In genomic region chr2:166539340-166540162, GRCh38 we compare ENCODE assay signal across 9 cellular contexts. TPM values are rescaled to one million over a fixed set of nuclear protein-coding genes. Genes with fewer than 3 reads are reported as not detected.
DNase-seq lines count a peak whose midpoint lies in the region; ATAC-seq and TF ChIP-seq lines count a peak whose summit lies in the region.
"Had no signal": no experiment of that assay in that cellular context is flagged by ENCODE, and none has a peak within 500 bp of the region (broad histone marks: within the 10 kb centered on the region; RNA-seq: fewer than 3 reads in every experiment).

No MANE protein-coding gene starts in this region.

- no peaks in the 10 kb centered on the region for H3K36me3 Mint-ChIP-seq in effector memory CD8-positive, alpha-beta T cell (ENCODE audit: insufficient read depth)

- peak; percentile 75 for TF ChIP-seq CTCF in AG09309 (IDR thresholded peaks at IDR 0.05; ENCODE audit: control insufficient read depth, insufficient read depth, low read depth, low read length, missing control alignments)
- TF ChIP-seq CTCF in GM06990 (IDR thresholded peaks at IDR 0.05; ENCODE audit: insufficient read depth, low read length, poor library complexity, severe bottlenecking), result peak; percentile 63
- peak; percentile 87 for TF ChIP-seq CTCF in RWPE2 (IDR thresholded peaks at IDR 0.05; ENCODE audit: poor library complexity, severe bottlenecking)
- peak; percentile 8 to 52 (median 46) for TF ChIP-seq CTCF in vagina (IDR thresholded peaks at IDR 0.05)

- H3K9me3 Mint-ChIP-seq in effector memory CD8-positive, alpha-beta T cell, result no peaks in the 10 kb centered on the region
- H3K9me3 Mint-ChIP-seq: T-helper 1 cell treated with Interleukin-12 subunit alpha and Interleukin-12 subunit beta and Interleukin-4 antibody, amounts not matched to agents 30 μg/mL and 1 μg/mL, for 36 hours had no signal

- no peak overlapping the region for H3K18ac ChIP-seq in mesendoderm (ENCODE audit: low read length)

- intact Hi-C loops in vagina (cut with DNase I), result no loop called here

- H3K4me1 ChIP-seq in HAP-1 (no peaks in the 10 kb centered on the region), Karpas-422 (ENCODE audit: low read length) (no peaks in the 10 kb centered on the region), RWPE2 (ENCODE audit: insufficient read depth, poor library complexity, severe bottlenecking) (no peaks in the 10 kb centered on the region), mesendoderm (ENCODE audit: control insufficient read depth, low read depth, low read length) (no peaks in the 10 kb centered on the region), vagina (no peaks in the 10 kb centered on the region)

- no peaks in the 10 kb centered on the region for H3K9me2 ChIP-seq in Karpas-422 (replicated peaks; ENCODE audit: insufficient read depth, low read length)

- no peaks in the 10 kb centered on the region for H3K27me3 Mint-ChIP-seq in effector memory CD8-positive, alpha-beta T cell

- no CpG with 5 or more reads among the region's 9 CpGs for WGBS in mesendoderm (ENCODE audit: extremely low coverage, insufficient coverage, low lambda C conversion rate)

- TF ChIP-seq POLR2A in vagina (IDR thresholded peaks at IDR 0.05), result no peak

- peaks cover 0 to 5% of the 10 kb centered on the region in 2 donors for H3K4me1 Mint-ChIP-seq in effector memory CD8-positive, alpha-beta T cell (ENCODE audit: low read depth in 2 of 2)

- H3K4me2 ChIP-seq in Karpas-422 (ENCODE audit: low read depth, low read length, poor library complexity, severe bottlenecking), result no peak overlapping the region
- no peak overlapping the region for H3K4me2 ChIP-seq in mesendoderm (ENCODE audit: low read length)

- no peak overlapping the region for H3K4ac ChIP-seq in mesendoderm (ENCODE audit: low read depth, low read length)

- H3K79me2 ChIP-seq in Karpas-422 (ENCODE audit: low read length) (no peaks in the 10 kb centered on the region), mesendoderm (ENCODE audit: control insufficient read depth, insufficient read depth, low read length) (no peaks in the 10 kb centered on the region)

- no peak overlapping the region for H4K5ac ChIP-seq in mesendoderm (ENCODE audit: low read length)

- no peaks in the 10 kb centered on the region for H3K36me3 ChIP-seq in GM06990 (ENCODE audit: control insufficient read depth, insufficient read depth, low read length)
- H3K36me3 ChIP-seq in HAP-1 (replicated peaks), result no peaks in the 10 kb centered on the region
- no peaks in the 10 kb centered on the region for H3K36me3 ChIP-seq in Karpas-422 (ENCODE audit: insufficient read depth, low read length)
- H3K36me3 ChIP-seq in RWPE2 (ENCODE audit: low read depth), result no peaks in the 10 kb centered on the region
- H3K36me3 ChIP-seq in mesendoderm (ENCODE audit: control insufficient read depth, insufficient read depth, low read length), result no peaks in the 10 kb centered on the region
- no peaks in the 10 kb centered on the region for H3K36me3 ChIP-seq in vagina

- no peak overlapping the region for H2AK5ac ChIP-seq in mesendoderm (ENCODE audit: low read length)

- no peak overlapping the region for H3K56ac ChIP-seq in mesendoderm (ENCODE audit: low read length)

- H3K23ac ChIP-seq in mesendoderm (ENCODE audit: low read length), result no peak overlapping the region

- H4K20me1 ChIP-seq in Karpas-422 (ENCODE audit: insufficient read depth, low read depth, low read length), result no peaks in the 10 kb centered on the region

- H3K4me3 Mint-ChIP-seq in effector memory CD8-positive, alpha-beta T cell, result no peak overlapping the region
- H3K4me3 Mint-ChIP-seq: T-helper 1 cell treated with Interleukin-12 subunit alpha and Interleukin-12 subunit beta and Interleukin-4 antibody, amounts not matched to agents 30 μg/mL and 1 μg/mL, for 36 hours had no signal

- H3K9me3 ChIP-seq in HAP-1, result no peaks in the 10 kb centered on the region
- no peaks in the 10 kb centered on the region for H3K9me3 ChIP-seq in Karpas-422 (ENCODE audit: low read length)
- H3K9me3 ChIP-seq in RWPE2 (ENCODE audit: severe bottlenecking), result no peaks in the 10 kb centered on the region
- no peaks in the 10 kb centered on the region for H3K9me3 ChIP-seq in vagina

- no peak overlapping the region for H2BK120ac ChIP-seq in mesendoderm (ENCODE audit: low read depth, low read length)

- H4K8ac ChIP-seq in mesendoderm (ENCODE audit: low read depth, low read length), result no peak overlapping the region

- H3K4me3 ChIP-seq in AG09309 (ENCODE audit: control insufficient read depth, low read depth, low read length) (no peak overlapping the region), GM06990 (replicated peaks; ENCODE audit: low read depth, low read length) (no peak overlapping the region), HAP-1 (no peak overlapping the region), Karpas-422 (ENCODE audit: low read length) (no peak overlapping the region), RWPE2 (ENCODE audit: severe bottlenecking) (no peak overlapping the region), mesendoderm (ENCODE audit: low read length) (no peak overlapping the region), vagina (no peak overlapping the region)

- no peaks in the 10 kb centered on the region for H3K79me1 ChIP-seq in mesendoderm (ENCODE audit: low read length)

- no peak overlapping the region for H2AFZ ChIP-seq in Karpas-422 (ENCODE audit: low read length)

- H3K27ac Mint-ChIP-seq in effector memory CD8-positive, alpha-beta T cell, result no peak overlapping the region
- H3K27ac Mint-ChIP-seq: T-helper 1 cell treated with Interleukin-12 subunit alpha and Interleukin-12 subunit beta and Interleukin-4 antibody, amounts not matched to agents 30 μg/mL and 1 μg/mL, for 36 hours had no signal

- H3K27ac ChIP-seq in Karpas-422 (ENCODE audit: low read length) (no peak overlapping the region), RWPE2 (ENCODE audit: poor library complexity, severe bottlenecking) (no peak overlapping the region), mesendoderm (ENCODE audit: low read depth, low read length) (no peak overlapping the region), vagina (no peak overlapping the region)

- in situ Hi-C loops in HAP-1 (cut with MboI; ENCODE audit: low sequenced_read_pairs), result loop anchor here (25.0 kb wide), 1 partner anchor 1573 kb away; no protein-coding TSS in a partner anchor

- H3K27me3 ChIP-seq in GM06990 (replicated peaks; ENCODE audit: control insufficient read depth, insufficient read depth, low read length), result no peaks in the 10 kb centered on the region
- no peaks in the 10 kb centered on the region for H3K27me3 ChIP-seq in HAP-1 (ENCODE audit: low read depth)
- no peaks in the 10 kb centered on the region for H3K27me3 ChIP-seq in Karpas-422 (ENCODE audit: low read length)
- peaks cover 6% of the 10 kb centered on the region for H3K27me3 ChIP-seq in RWPE2 (ENCODE audit: insufficient read depth, poor library complexity, severe bottlenecking)
- no peaks in the 10 kb centered on the region for H3K27me3 ChIP-seq in mesendoderm (ENCODE audit: insufficient read depth, low read length, poor library complexity)
- no peaks in the 10 kb centered on the region for H3K27me3 ChIP-seq in vagina

- ATAC-seq in RWPE2 (ENCODE audit: low read depth), result peak; percentile 86
- ATAC-seq in effector memory CD8-positive, alpha-beta T cell (replicated peaks), result peak; percentile 29

- no peak overlapping the region for H2BK5ac ChIP-seq in mesendoderm (ENCODE audit: low read length)

- DNase-seq in AG09309 (ENCODE audit: low read depth), result peak; percentile 20
- peak; percentile 6 for DNase-seq in GM06990 (ENCODE audit: extremely low read depth, insufficient read length)
- DNase-seq in HAP-1 (ENCODE audit: low spot score in 2 of 2), result peak; percentile 55 to 60
- DNase-seq in Karpas-422, result peak; percentile 86
- no peak for DNase-seq in RWPE2 (ENCODE audit: low spot score)
- DNase-seq in effector memory CD8-positive, alpha-beta T cell, result no peak
- DNase-seq in mesendoderm, result peak; percentile 68
- no peak for DNase-seq in vagina (ENCODE audit: extremely low spot score in 2 of 2)

- H2BK15ac ChIP-seq in mesendoderm (replicated peaks; ENCODE audit: low read depth), result no peak overlapping the region

- H3K9ac ChIP-seq in Karpas-422 (ENCODE audit: low read length) (no peak overlapping the region), mesendoderm (ENCODE audit: low read length) (no peak overlapping the region)

RNA-seq across cellular contexts. Expression of gene SCN7A, which starts 45.5 kb away (rescaled TPM):
- total RNA-seq in Karpas-422 (2014; rRNA removed; shearing (Covaris generic); ENCODE audit: low replicate concordance), result not detected in 2 replicates
- under 0.01 TPM for polyA plus RNA-seq in mesendoderm (2013, experiment 1 of 2)
- not detected for polyA plus RNA-seq in mesendoderm (2013, experiment 2 of 2)
- 15.0 TPM for total RNA-seq in vagina

Comparison
In these comparisons a context has a peak if more than half of its experiments do, and no peak if none do; other contexts are left out.
1. DNase-seq: peak in AG09309 (single experiment), GM06990 (single experiment), HAP-1 (2 of 2), Karpas-422 (single experiment) and mesendoderm (single experiment); none in RWPE2 (single experiment), effector memory CD8-positive, alpha-beta T cell (0 of 3) and vagina (0 of 2).
2. RNA of gene SCN7A, which starts 45.5 kb away (total RNA-seq): 15.0 TPM in vagina (single experiment); not detected in Karpas-422; every median in the first group is over 10 times any median in the second.
3. Peak in every context shown above with its lines, with median percentiles within 50 percentile points of each other: CTCF ChIP-seq.